In genomic region chr10:62108768-62109430, GRCh38 we compare ENCODE assay signal across 20 cellular contexts.
A peak's percentile ranks its signal among the peaks of the same experiment; 100 is the strongest.
DNase-seq lines count a peak whose midpoint lies in the region; ATAC-seq, FAIRE-seq and TF ChIP-seq lines count a peak whose summit lies in the region.
"Had no signal": no experiment of that assay in that cellular context is flagged by ENCODE, and none has a peak within 500 bp of the region (broad histone marks: within the 10 kb centered on the region; RNA-seq: fewer than 3 reads in every experiment).

No MANE protein-coding gene starts in this region.

- no peaks in the 10 kb centered on the region for H3K9me3 ChIP-seq in Karpas-422 (ENCODE audit: low read length)
- no peaks in the 10 kb centered on the region for H3K9me3 ChIP-seq in neural progenitor cell (ENCODE audit: low read depth)
- H3K9me3 ChIP-seq in kidney (ENCODE audit: control insufficient read depth in 1 of 2, low read length in 2 of 2), result no peaks in the 10 kb centered on the region
- H3K9me3 ChIP-seq: ascending aorta, upper lobe of left lung had no signal

- DNase-seq in stimulated activated naive CD8-positive, alpha-beta T cell treated with anti-CD3 and anti-CD28 coated beads, Interleukin-15, amount 100 ng/mL, for 72 hours, result no peak
- DNase-seq in Karpas-422 (peak; percentile 66), type B pancreatic cell (ENCODE audit: extremely low spot score, unreplicated experiment) (no peak), neural progenitor cell (ENCODE audit: low spot score) (no peak), NCI-H146 treated with DMSO at 0.1 percent for 48 hours (lab: John Stamatoyannopoulos, UW; ENCODE audit: unreplicated experiment) (no peak), kidney (no peak)
- DNase-seq: activated CD8-positive, alpha-beta memory T cell treated with anti-CD3 and anti-CD28 coated beads, Interleukin-2, amount 50 U/mL, for 4 hours; cortex of kidney; DND-41; GOT3; NCI-H146; NCI-H526 treated with DMSO at 0.1 percent for 48 hours; SHP77 treated with DMSO at 0.1 percent for 48 hours; stimulated activated CD4-positive, alpha-beta T cell treated with anti-CD3 and anti-CD28 coated beads, Interleukin-2, amount 100 ng/mL, for 24 hours; stimulated activated CD8-positive, alpha-beta memory T cell treated with anti-CD3 and anti-CD28 coated beads, Interleukin-4, amount 100 ng/mL, for 48 hours; upper lobe of left lung had no signal

- peak overlapping the region; percentile 34 for H3K27ac Mint-ChIP-seq in stimulated activated naive CD8-positive, alpha-beta T cell treated with anti-CD3 and anti-CD28 coated beads, Interleukin-15, Interleukin-2, amounts not matched to agents 100 ng/mL and 50 ng/mL, for 24 hours
- peak overlapping the region in 1 of 2 donors; percentile 74 for H3K27ac Mint-ChIP-seq in stimulated activated naive CD8-positive, alpha-beta T cell treated with anti-CD3 and anti-CD28 coated beads, Interleukin-15, amount 100 ng/mL, for 72 hours
- H3K27ac Mint-ChIP-seq in activated T-helper 17 cell treated with anti-CD3 and anti-CD28 coated beads, Interleukin-2, amount 50 U/mL, for 72 hours, result peak overlapping the region; percentile 71
- peak overlapping the region; percentile 39 for H3K27ac Mint-ChIP-seq in type B pancreatic cell
- no peak overlapping the region for H3K27ac Mint-ChIP-seq in neural progenitor cell

- H3K4me1 ChIP-seq in Karpas-422 (ENCODE audit: low read length) (peaks cover 89% of the 10 kb centered on the region), neural progenitor cell (no peaks in the 10 kb centered on the region), kidney (ENCODE audit: control insufficient read depth in 1 of 2, insufficient read depth in 1 of 2, low read depth in 1 of 2, low read length in 2 of 2) (peaks cover 0 to 4% of the 10 kb centered on the region in 2 donors)
- H3K4me1 ChIP-seq: ascending aorta had no signal

- no peaks in the 10 kb centered on the region for H3K36me3 ChIP-seq in Karpas-422 (ENCODE audit: insufficient read depth, low read length)
- no peaks in the 10 kb centered on the region for H3K36me3 ChIP-seq in neural progenitor cell
- no peaks in the 10 kb centered on the region for H3K36me3 ChIP-seq in kidney (ENCODE audit: control insufficient read depth in 1 of 2, insufficient read depth in 2 of 2, low read length in 2 of 2)
- H3K36me3 ChIP-seq: ascending aorta, upper lobe of left lung had no signal

- peak overlapping the region; percentile 99 for H3K27ac ChIP-seq in Karpas-422 (ENCODE audit: low read length)
- no peak overlapping the region for H3K27ac ChIP-seq in neural progenitor cell
- no peak overlapping the region for H3K27ac ChIP-seq in kidney (ENCODE audit: low read depth in 2 of 2, low read length in 2 of 2)
- H3K27ac ChIP-seq: ascending aorta, upper lobe of left lung had no signal

- no peak overlapping the region for H3K4me3 Mint-ChIP-seq in stimulated activated naive CD8-positive, alpha-beta T cell treated with anti-CD3 and anti-CD28 coated beads, Interleukin-15, Interleukin-2, amounts not matched to agents 100 ng/mL and 50 ng/mL, for 24 hours
- H3K4me3 Mint-ChIP-seq in stimulated activated naive CD8-positive, alpha-beta T cell treated with anti-CD3 and anti-CD28 coated beads, Interleukin-15, amount 100 ng/mL, for 72 hours, result no peak overlapping the region
- peak overlapping the region; percentile 2 for H3K4me3 Mint-ChIP-seq in activated T-helper 17 cell treated with anti-CD3 and anti-CD28 coated beads, Interleukin-2, amount 50 U/mL, for 72 hours
- H3K4me3 Mint-ChIP-seq in type B pancreatic cell, result no peak overlapping the region
- no peak overlapping the region for H3K4me3 Mint-ChIP-seq in neural progenitor cell

- no peak for ATAC-seq in stimulated activated naive CD8-positive, alpha-beta T cell treated with anti-CD3 and anti-CD28 coated beads, Interleukin-15, amount 100 ng/mL, for 72 hours
- no peak for ATAC-seq in activated T-helper 17 cell treated with anti-CD3 and anti-CD28 coated beads, Interleukin-2, amount 50 U/mL, for 72 hours (replicated peaks)
- ATAC-seq: K562 had no signal

- H3K36me3 Mint-ChIP-seq in stimulated activated naive CD8-positive, alpha-beta T cell treated with anti-CD3 and anti-CD28 coated beads, Interleukin-15, Interleukin-2, amounts not matched to agents 100 ng/mL and 50 ng/mL, for 24 hours (ENCODE audit: low read depth), result no peaks in the 10 kb centered on the region
- H3K36me3 Mint-ChIP-seq in activated T-helper 17 cell treated with anti-CD3 and anti-CD28 coated beads, Interleukin-2, amount 50 U/mL, for 72 hours (ENCODE audit: low read depth), result no peaks in the 10 kb centered on the region
- no peaks in the 10 kb centered on the region for H3K36me3 Mint-ChIP-seq in type B pancreatic cell
- no peaks in the 10 kb centered on the region for H3K36me3 Mint-ChIP-seq in neural progenitor cell

- H4K20me1 ChIP-seq in Karpas-422 (ENCODE audit: insufficient read depth, low read depth, low read length) (no peaks in the 10 kb centered on the region), neural progenitor cell (ENCODE audit: low read depth) (no peaks in the 10 kb centered on the region)

- peaks cover 56% of the 10 kb centered on the region for H3K4me1 Mint-ChIP-seq in stimulated activated naive CD8-positive, alpha-beta T cell treated with anti-CD3 and anti-CD28 coated beads, Interleukin-15, Interleukin-2, amounts not matched to agents 100 ng/mL and 50 ng/mL, for 24 hours (ENCODE audit: low read depth)
- peaks cover 53% of the 10 kb centered on the region for H3K4me1 Mint-ChIP-seq in stimulated activated naive CD8-positive, alpha-beta T cell treated with anti-CD3 and anti-CD28 coated beads, Interleukin-15, amount 100 ng/mL, for 72 hours
- peaks cover 39% of the 10 kb centered on the region for H3K4me1 Mint-ChIP-seq in activated T-helper 17 cell treated with anti-CD3 and anti-CD28 coated beads, Interleukin-2, amount 50 U/mL, for 72 hours
- H3K4me1 Mint-ChIP-seq in type B pancreatic cell (ENCODE audit: unreplicated experiment), result peaks cover 8% of the 10 kb centered on the region
- H3K4me1 Mint-ChIP-seq in neural progenitor cell, result no peaks in the 10 kb centered on the region

- H3K9ac ChIP-seq in Karpas-422 (ENCODE audit: low read length) (peak overlapping the region; percentile 73), neural progenitor cell (no peak overlapping the region), kidney (ENCODE audit: low read length in 2 of 2) (no peak overlapping the region)

- FAIRE-seq in kidney (lab: Jason Lieb, UNC), result no peak
- FAIRE-seq: K562 had no signal

- no peaks in the 10 kb centered on the region for H3K27me3 Mint-ChIP-seq in stimulated activated naive CD8-positive, alpha-beta T cell treated with anti-CD3 and anti-CD28 coated beads, Interleukin-15, Interleukin-2, amounts not matched to agents 100 ng/mL and 50 ng/mL, for 24 hours
- no peaks in the 10 kb centered on the region for H3K27me3 Mint-ChIP-seq in stimulated activated naive CD8-positive, alpha-beta T cell treated with anti-CD3 and anti-CD28 coated beads, Interleukin-15, amount 100 ng/mL, for 72 hours
- no peaks in the 10 kb centered on the region for H3K27me3 Mint-ChIP-seq in activated T-helper 17 cell treated with anti-CD3 and anti-CD28 coated beads, Interleukin-2, amount 50 U/mL, for 72 hours
- H3K27me3 Mint-ChIP-seq in type B pancreatic cell, result no peaks in the 10 kb centered on the region
- peaks cover 2% of the 10 kb centered on the region for H3K27me3 Mint-ChIP-seq in neural progenitor cell (ENCODE audit: insufficient read depth, low read depth)

- H3F3A ChIP-seq in neural progenitor cell (ENCODE audit: low read depth), result no peaks in the 10 kb centered on the region

- H3K4me3 ChIP-seq in Karpas-422 (ENCODE audit: low read length) (peak overlapping the region; percentile 47), neural progenitor cell (no peak overlapping the region), kidney (ENCODE audit: low read length in 2 of 2) (no peak overlapping the region)
- H3K4me3 ChIP-seq: ascending aorta, K562, upper lobe of left lung had no signal

- H2AFZ ChIP-seq in Karpas-422 (ENCODE audit: low read length) (no peak overlapping the region; the same call in 1 of the 2 replicates), neural progenitor cell (replicated peaks) (no peak overlapping the region)

- H3K9me2 ChIP-seq in Karpas-422 (replicated peaks; ENCODE audit: insufficient read depth, low read length), result no peaks in the 10 kb centered on the region

- no peaks in the 10 kb centered on the region for H3K27me3 ChIP-seq in Karpas-422 (ENCODE audit: low read length)
- H3K27me3 ChIP-seq in neural progenitor cell, result no peaks in the 10 kb centered on the region
- H3K27me3 ChIP-seq: ascending aorta, upper lobe of left lung had no signal

- H3K9me3 Mint-ChIP-seq in stimulated activated naive CD8-positive, alpha-beta T cell treated with anti-CD3 and anti-CD28 coated beads, Interleukin-15, Interleukin-2, amounts not matched to agents 100 ng/mL and 50 ng/mL, for 24 hours, result no peaks in the 10 kb centered on the region
- H3K9me3 Mint-ChIP-seq in stimulated activated naive CD8-positive, alpha-beta T cell treated with anti-CD3 and anti-CD28 coated beads, Interleukin-15, amount 100 ng/mL, for 72 hours, result peaks cover 0 to 5% of the 10 kb centered on the region in 2 donors
- peaks cover 4% of the 10 kb centered on the region for H3K9me3 Mint-ChIP-seq in activated T-helper 17 cell treated with anti-CD3 and anti-CD28 coated beads, Interleukin-2, amount 50 U/mL, for 72 hours
- H3K9me3 Mint-ChIP-seq in type B pancreatic cell (peaks cover 5% of the 10 kb centered on the region), neural progenitor cell (no peaks in the 10 kb centered on the region)

- intact Hi-C loops in kidney (cut with DNase I), result no loop called here

- H3K4me2 ChIP-seq in Karpas-422 (ENCODE audit: low read depth, low read length, poor library complexity, severe bottlenecking), result peak overlapping the region; percentile 75
- no peak overlapping the region for H3K4me2 ChIP-seq in neural progenitor cell

- H3K79me2 ChIP-seq in Karpas-422 (ENCODE audit: low read length), result no peaks in the 10 kb centered on the region
- H3K79me2 ChIP-seq in neural progenitor cell (ENCODE audit: low read depth), result no peaks in the 10 kb centered on the region

- TF ChIP-seq CTCF in type B pancreatic cell (conservative IDR thresholded peaks at IDR 0.05) (no peak), neural progenitor cell (IDR thresholded peaks at IDR 0.05) (no peak), kidney (IDR thresholded peaks at IDR 0.05; ENCODE audit: borderline replicate concordance, extremely low read depth, insufficient read depth) (no peak)
